Comparison of ENCODE assay signal across 17 cellular contexts in the genomic region with DNA sequence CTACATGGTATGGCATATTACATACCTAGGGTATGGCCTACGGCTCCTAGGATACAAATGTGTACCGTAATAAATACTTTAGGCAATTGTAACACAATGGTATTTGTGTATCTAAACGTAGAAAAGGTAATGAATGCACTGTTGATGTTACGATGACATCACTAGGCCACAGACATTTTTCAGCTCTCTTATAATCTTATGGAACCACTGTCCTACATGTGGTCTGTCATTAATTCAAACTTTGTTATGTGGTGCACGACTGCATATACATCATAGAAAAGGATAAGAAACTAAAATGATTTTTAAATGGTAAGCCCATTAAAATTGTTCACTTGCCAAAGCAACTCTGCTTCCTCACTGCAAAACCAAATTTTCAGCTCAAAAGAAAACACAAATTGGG. TPM values are rescaled to one million over a fixed set of nuclear protein-coding genes. Genes with fewer than 3 reads are reported as not detected.
DNase-seq lines count a peak whose midpoint lies in the region; ATAC-seq and TF ChIP-seq lines count a peak whose summit lies in the region.
"Had no signal": no experiment of that assay in that cellular context is flagged by ENCODE, and none has a peak within 500 bp of the region (broad histone marks: within the 10 kb centered on the region; RNA-seq: fewer than 3 reads in every experiment).

No MANE protein-coding gene starts in this region.

- dilution Hi-C loops in IMR-90 (cut with HindIII; ENCODE audit: low sequenced_read_pairs, unreplicated experiment), result no loop called here

- H3K27ac ChIP-seq in IMR-90 (ENCODE audit: insufficient read depth, low read length) (no peak overlapping the region), mesodermal cell (ENCODE audit: low read depth, low read length, severe bottlenecking) (peak overlapping the region; percentile 30)
- no peak overlapping the region for H3K27ac ChIP-seq in effector memory CD4-positive, alpha-beta T cell (ENCODE audit: insufficient read depth, low read length, poor library complexity, severe bottlenecking)
- H3K27ac ChIP-seq: PC-9 had no signal

- H4K20me1 ChIP-seq in IMR-90 (ENCODE audit: insufficient read depth, low read length), result peaks cover 63% of the 10 kb centered on the region

- peak; percentile 13 for DNase-seq in ELR (ENCODE audit: low read depth)
- DNase-seq in IMR-90, result peak; percentile 53
- DNase-seq in WTC11 (ENCODE audit: low spot score), result no peak
- DNase-seq in RPMI8226, result no peak
- DNase-seq in effector memory CD4-positive, alpha-beta T cell, result no peak
- no peak for DNase-seq in MG63
- DNase-seq: C1 segment of cervical spinal cord; CD8-positive, alpha-beta memory T cell; DMS79; NCI-H1105 treated with DMSO at 0.1 percent for 48 hours; NCI-H1694 treated with DMSO at 0.1 percent for 48 hours; NCI-H2227 treated with DMSO at 0.1 percent for 48 hours; NCI-H510A treated with DMSO at 0.1 percent for 48 hours; PC-9 had no signal

- H4K8ac ChIP-seq in IMR-90 (ENCODE audit: low read depth in 2 of 2, low read length in 2 of 2), result no peak overlapping the region

- no TSS peak for BruUV-seq in IMR-90 (replicated peaks; lab: Mats Ljungman, UMichigan)

- no peaks in the 10 kb centered on the region for H3K9me3 ChIP-seq in IMR-90 (ENCODE audit: control insufficient read depth, insufficient read depth, low read length)
- H3K9me3 ChIP-seq in mesodermal cell (ENCODE audit: control insufficient read depth, low read length), result no peaks in the 10 kb centered on the region
- H3K9me3 ChIP-seq in effector memory CD4-positive, alpha-beta T cell (ENCODE audit: control insufficient read depth, low read length), result no peaks in the 10 kb centered on the region
- no peaks in the 10 kb centered on the region for H3K9me3 ChIP-seq in MG63

- peaks cover 49% of the 10 kb centered on the region for H3K36me3 Mint-ChIP-seq in WTC11

- ATAC-seq in IMR-90 (ENCODE audit: low read depth) (peak; percentile 59), WTC11 (no peak), GM21786 (IDR thresholded peaks at IDR 0.05; ENCODE audit: unreplicated experiment) (no peak)
- ATAC-seq: K562 had no signal

- TF ChIP-seq POLR2A in IMR-90 (IDR thresholded peaks at IDR 0.05; ENCODE audit: low read depth, low read length), result no peak

- H3K18ac ChIP-seq in IMR-90 (ENCODE audit: low read depth, low read length), result no peak overlapping the region

- H3K4ac ChIP-seq in IMR-90 (ENCODE audit: low read depth, low read length), result no peak overlapping the region

- H2BK5ac ChIP-seq in IMR-90 (ENCODE audit: low read depth, low read length, poor library complexity, severe bottlenecking), result peak overlapping the region; percentile 61

- no peak overlapping the region for H3K4me3 ChIP-seq in IMR-90 (ENCODE audit: insufficient read depth, low read depth, low read length)
- no peak overlapping the region for H3K4me3 ChIP-seq in mesodermal cell (ENCODE audit: extremely low read depth, insufficient read depth, low read length, poor library complexity, severe bottlenecking)
- no peak overlapping the region for H3K4me3 ChIP-seq in effector memory CD4-positive, alpha-beta T cell (ENCODE audit: insufficient read depth, low read depth, low read length, poor library complexity, severe bottlenecking)
- H3K4me3 ChIP-seq in MG63, result no peak overlapping the region
- H3K4me3 ChIP-seq: K562, PC-9 had no signal

- H3K36me3 ChIP-seq in IMR-90 (ENCODE audit: control insufficient read depth, insufficient read depth, low read length) (peaks cover 19% of the 10 kb centered on the region), mesodermal cell (ENCODE audit: control insufficient read depth, insufficient read depth, low read length) (peaks cover 89% of the 10 kb centered on the region), MG63 (peaks cover 48% of the 10 kb centered on the region)
- peaks cover 39% of the 10 kb centered on the region for H3K36me3 ChIP-seq in effector memory CD4-positive, alpha-beta T cell (ENCODE audit: control insufficient read depth, insufficient read depth, low read length)

- H3K79me1 ChIP-seq in IMR-90 (ENCODE audit: low read depth in 1 of 2, low read length in 2 of 2), result peaks cover 24 to 67% of the 10 kb centered on the region in 2 experiments

- no peaks in the 10 kb centered on the region for H3K4me1 Mint-ChIP-seq in WTC11

- no peak overlapping the region for H3K4me3 Mint-ChIP-seq in WTC11
- H3K4me3 Mint-ChIP-seq: CD8-positive, alpha-beta memory T cell had no signal

- H2AK9ac ChIP-seq in IMR-90 (replicated peaks; ENCODE audit: low read depth, low read length, poor library complexity), result no peak overlapping the region

- H3K4me1 ChIP-seq in IMR-90 (ENCODE audit: control insufficient read depth, insufficient read depth, low read length), result peaks cover 12% of the 10 kb centered on the region
- H3K4me1 ChIP-seq in mesodermal cell (ENCODE audit: control insufficient read depth, insufficient read depth, low read length, poor library complexity, severe bottlenecking), result peaks cover 11% of the 10 kb centered on the region
- H3K4me1 ChIP-seq in effector memory CD4-positive, alpha-beta T cell (ENCODE audit: control insufficient read depth, insufficient read depth, low read length, poor library complexity, severe bottlenecking), result no peaks in the 10 kb centered on the region

- peaks cover 9% of the 10 kb centered on the region for H3K9me1 ChIP-seq in IMR-90 (ENCODE audit: insufficient read depth, low read length)

- H3K27ac Mint-ChIP-seq in WTC11, result peak overlapping the region; percentile 77; the same call in 1 of the 2 replicates
- H3K27ac Mint-ChIP-seq: CD8-positive, alpha-beta memory T cell had no signal

- H3K14ac ChIP-seq in IMR-90 (replicated peaks; ENCODE audit: low read depth, low read length), result no peak overlapping the region

- TF ChIP-seq CTCF in IMR-90 (conservative IDR thresholded peaks at IDR 0.05; ENCODE audit: low read depth, low read length) (no peak), WTC11 (IDR thresholded peaks at IDR 0.05) (no peak)

- H3K27me3 Mint-ChIP-seq in WTC11 (ENCODE audit: low read depth), result no peaks in the 10 kb centered on the region
- H3K27me3 Mint-ChIP-seq: CD8-positive, alpha-beta memory T cell had no signal

- CTCF ChIA-PET in IMR-90 (lab: Yijun Ruan, JAX) (no interaction called here), WTC11 (lab: Charles Lee) (interaction anchor here (1.0 kb wide), 1 partner anchor 159 kb away, joined by 3 read pairs; no protein-coding TSS in a partner anchor)

- POLR2A ChIA-PET in IMR-90 (lab: Charles Lee; ENCODE audit: unreplicated experiment), result no interaction called here
- POLR2A ChIA-PET in WTC11 (lab: Charles Lee), result no interaction called here

- H3K9ac ChIP-seq in IMR-90 (ENCODE audit: low read depth, low read length), result no peak overlapping the region

- intact Hi-C loops in IMR-90 (cut with micrococcal nuclease), result no loop called here

- WGBS in IMR-90 (ENCODE audit: extremely low coverage in 2 of 2, insufficient read length in 1 of 2), 2 experiments, result no CpG with 5 or more reads among the region's 5 CpGs
- WGBS in mesodermal cell (ENCODE audit: insufficient coverage in 2 of 2), 2 experiments, result 82 to 93% methylated on average over 2 of the region's 5 CpGs

- TF ChIP-seq RAD21 in IMR-90 (IDR thresholded peaks at IDR 0.05; ENCODE audit: low read length), result no peak

- H3K27me3 ChIP-seq in IMR-90 (ENCODE audit: control insufficient read depth, insufficient read depth, low read length), result no peaks in the 10 kb centered on the region
- no peaks in the 10 kb centered on the region for H3K27me3 ChIP-seq in effector memory CD4-positive, alpha-beta T cell (replicated peaks; ENCODE audit: control insufficient read depth, insufficient read depth, low read length, poor library complexity, severe bottlenecking)
- H3K27me3 ChIP-seq in MG63, result no peaks in the 10 kb centered on the region

- H2BK20ac ChIP-seq in IMR-90 (ENCODE audit: low read depth, low read length), result no peak overlapping the region

- H2BK15ac ChIP-seq in IMR-90 (ENCODE audit: low read depth, low read length), result no peak overlapping the region

- H3K9me3 Mint-ChIP-seq in WTC11, result no peaks in the 10 kb centered on the region
- H3K9me3 Mint-ChIP-seq: CD8-positive, alpha-beta memory T cell had no signal

- H2AK5ac ChIP-seq in IMR-90 (ENCODE audit: low read depth, low read length), result no peak overlapping the region

- H3K56ac ChIP-seq in IMR-90 (ENCODE audit: extremely low read depth, insufficient read depth, low read length), result no peak overlapping the region

- no peak overlapping the region for H4K5ac ChIP-seq in IMR-90 (ENCODE audit: low read depth, low read length)

- H2AFZ ChIP-seq in IMR-90 (replicated peaks; ENCODE audit: low read length, poor library complexity), result no peak overlapping the region
- H2AFZ ChIP-seq: PC-9 had no signal

- peak overlapping the region; percentile 36; the same call in 1 of the 2 replicates for H3K4me2 ChIP-seq in IMR-90 (ENCODE audit: low read depth, low read length)
- H3K4me2 ChIP-seq: PC-9 had no signal

- H4K91ac ChIP-seq in IMR-90 (ENCODE audit: insufficient read depth, low read depth, low read length), result no peak overlapping the region

- in situ Hi-C loops in IMR-90 (cut with MboI; ENCODE audit: low sequenced_read_pairs), result no loop called here

- no peak overlapping the region for H2BK120ac ChIP-seq in IMR-90 (ENCODE audit: low read depth, low read length)

- no peak overlapping the region for H3K23ac ChIP-seq in IMR-90 (ENCODE audit: low read depth, low read length)

TF ChIP-seq in IMR-90, 13 proteins besides CTCF, POLR2A, EP300 and RAD21 (continues in another document):
- TF ChIP-seq BHLHE40 (IDR thresholded peaks at IDR 0.05; ENCODE audit: low read depth, low read length), result no peak

TF ChIP-seq in WTC11, 78 proteins besides CTCF, POLR2A, EP300 and RAD21 (continues in another document):
- no peak for TF ChIP-seq JUN (CRISPR knock-in tag; IDR thresholded peaks at IDR 0.05)

RNA-seq across cellular contexts. Expression of gene CSNK2A1, which starts 35.7 kb away (rescaled TPM):
- total RNA-seq in IMR-90 (2012; rRNA removed) (151 and 193 TPM in 2 replicates), WTC11 (2021) (235 to 244 TPM (median 236 TPM) in 3 replicates)
- 83.8 and 86.3 TPM in 2 replicates for polyA plus RNA-seq in IMR-90 (2012; rRNA removed)
- polyA plus RNA-seq in IMR-90 (2012; cell fraction: cytosol; rRNA removed), result 27.9 and 35.0 TPM in 2 replicates
- 35.2 and 55.4 TPM in 2 replicates for polyA plus RNA-seq in IMR-90 (2012; cell fraction: nucleus; rRNA removed; ENCODE audit: low replicate concordance)
- 134 TPM for polyA plus RNA-seq in mesodermal cell (2013, experiment 1 of 2)
- 129 TPM for polyA plus RNA-seq in mesodermal cell (2013, experiment 2 of 2)
- total RNA-seq in MG63 (2014; rRNA removed; shearing (Covaris generic); ENCODE audit: low replicate concordance), result 110 and 119 TPM in 2 replicates

RNA-seq across cellular contexts. Expression of gene TBC1D20, which starts 45.6 kb away (rescaled TPM):
- total RNA-seq in IMR-90 (2012; rRNA removed), result 36.7 and 42.8 TPM in 2 replicates
- polyA plus RNA-seq in IMR-90 (2012; rRNA removed), result 38.2 and 39.1 TPM in 2 replicates
- polyA plus RNA-seq in IMR-90 (2012; cell fraction: cytosol; rRNA removed), result 30.1 and 37.7 TPM in 2 replicates
- 39.4 and 49.4 TPM in 2 replicates for polyA plus RNA-seq in IMR-90 (2012; cell fraction: nucleus; rRNA removed; ENCODE audit: low replicate concordance)
- 14.6 to 15.6 TPM (median 15.4 TPM) in 3 replicates for total RNA-seq in WTC11 (2021)
- polyA plus RNA-seq in mesodermal cell (2013, experiment 1 of 2), result 25.4 TPM
- polyA plus RNA-seq in mesodermal cell (2013, experiment 2 of 2), result 21.6 TPM
- 10.2 and 11.6 TPM in 2 replicates for total RNA-seq in MG63 (2014; rRNA removed; shearing (Covaris generic); ENCODE audit: low replicate concordance)

Comparison
In these comparisons a context has a peak if more than half of its experiments do, and no peak if none do; other contexts are left out.
1. DNase-seq: peak in ELR (single experiment) and IMR-90 (single experiment); none in WTC11 (single experiment), RPMI8226 (single experiment), effector memory CD4-positive, alpha-beta T cell (0 of 3) and MG63 (single experiment).